ENCODE assay signal across 8 cellular contexts in the genomic region with DNA sequence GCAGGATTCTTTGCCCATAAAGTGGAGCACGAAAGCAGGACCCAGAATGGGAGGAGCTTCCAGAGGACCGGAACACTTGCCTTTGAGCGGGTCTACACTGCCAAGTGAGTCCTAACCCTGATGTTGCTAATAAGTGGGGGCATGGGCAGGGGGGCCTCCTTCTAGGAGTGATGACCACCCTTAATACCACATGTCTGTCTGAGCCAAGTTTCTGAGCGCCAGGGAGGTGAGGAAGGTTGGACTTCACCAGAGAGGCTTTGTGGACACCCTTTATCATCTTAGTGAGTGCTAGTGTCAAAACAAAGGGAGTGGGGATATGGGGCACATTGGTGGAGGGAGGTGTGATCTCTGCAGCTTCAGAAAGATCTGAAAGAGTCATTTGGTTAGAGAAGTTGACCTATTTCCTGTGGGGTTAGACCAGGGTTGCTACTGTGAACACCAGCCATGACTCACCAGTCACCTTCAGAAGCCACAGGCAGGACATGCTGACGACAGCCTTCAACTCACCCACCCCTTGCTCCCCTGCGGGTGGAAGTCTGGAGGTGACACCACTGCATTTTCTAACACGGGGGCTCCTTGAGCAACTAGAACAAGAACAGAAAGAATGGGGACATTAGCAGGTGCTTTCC. TPM values are rescaled to one million over a fixed set of nuclear protein-coding genes. Genes with fewer than 3 reads are reported as not detected.
A peak's percentile ranks its signal among the peaks of the same experiment; 100 is the strongest.
DNase-seq lines count a peak whose midpoint lies in the region; ATAC-seq and TF ChIP-seq lines count a peak whose summit lies in the region.

No MANE protein-coding gene starts in this region.

- peak; percentile 73 to 96 (median 87) for DNase-seq in CD4-positive, CD25-positive, alpha-beta regulatory T cell
- DNase-seq in HT-29 (ENCODE audit: low spot score) (peak; percentile 59), sigmoid colon (no peak), NCI-H510A (lab: John Stamatoyannopoulos, UW) (no peak), NCI-H2227 treated with DMSO at 0.1 percent for 48 hours (lab: John Stamatoyannopoulos, UW) (no peak)
- DNase-seq in activated CD4-positive, alpha-beta T cell treated with anti-CD3 and anti-CD28 coated beads for 24 hours (ENCODE audit: low read depth in 2 of 2), result peak; percentile 57 to 59

- intact Hi-C loops in dendritic cell treated with granulocyte-macrophage colony-stimulating factor and Interleukin-4, amounts not matched to agents 40 ng/mL and 50 ng/mL, for 4 days (cut with micrococcal nuclease), result loop anchor here (10.0 kb wide), 1 partner anchor 61 kb away; no protein-coding TSS in a partner anchor
- intact Hi-C loops in sigmoid colon (cut with DNase I), result no loop called here

- H3K9me3 ChIP-seq in CD4-positive, CD25-positive, alpha-beta regulatory T cell (ENCODE audit: control insufficient read depth in 2 of 2, low read length in 2 of 2), result no peaks in the 10 kb centered on the region
- H3K9me3 ChIP-seq in sigmoid colon, result no peaks in the 10 kb centered on the region

- TF ChIP-seq POLR2A in sigmoid colon (IDR thresholded peaks at IDR 0.05), result no peak

- peak overlapping the region; percentile 69 for H3K27ac ChIP-seq in CD4-positive, CD25-positive, alpha-beta regulatory T cell (ENCODE audit: insufficient read depth, low read length, poor library complexity, severe bottlenecking)
- peak overlapping the region; percentile 46 to 62 (median 54) for H3K27ac ChIP-seq in sigmoid colon

- peak overlapping the region; percentile 66 to 77 (median 76) for H3K4me3 Mint-ChIP-seq in CD4-positive, CD25-positive, alpha-beta regulatory T cell
- no peak overlapping the region for H3K4me3 Mint-ChIP-seq in dendritic cell treated with granulocyte-macrophage colony-stimulating factor and Interleukin-4, amounts not matched to agents 40 ng/mL and 50 ng/mL, for 4 days

- H3K4me3 ChIP-seq in CD4-positive, CD25-positive, alpha-beta regulatory T cell (ENCODE audit: low read depth, low read length), result peak overlapping the region; percentile 38
- H3K4me3 ChIP-seq in sigmoid colon, result no peak overlapping the region

- peaks cover 13 to 61% (median 47%) of the 10 kb centered on the region in 4 donors for H3K4me1 Mint-ChIP-seq in CD4-positive, CD25-positive, alpha-beta regulatory T cell
- peaks cover 77% of the 10 kb centered on the region for H3K4me1 Mint-ChIP-seq in dendritic cell treated with granulocyte-macrophage colony-stimulating factor and Interleukin-4, amounts not matched to agents 40 ng/mL and 50 ng/mL, for 4 days (ENCODE audit: low read depth)

- TF ChIP-seq EP300 in sigmoid colon (IDR thresholded peaks at IDR 0.05), result no peak

- 60 to 65% methylated on average over 7 of the region's 7 CpGs for WGBS in sigmoid colon, 2 donors

- TF ChIP-seq CTCF in sigmoid colon (IDR thresholded peaks at IDR 0.05), result no peak

- H3K27ac Mint-ChIP-seq in CD4-positive, CD25-positive, alpha-beta regulatory T cell, result peak overlapping the region; percentile 72 to 90 (median 84)
- H3K27ac Mint-ChIP-seq in dendritic cell treated with granulocyte-macrophage colony-stimulating factor and Interleukin-4, amounts not matched to agents 40 ng/mL and 50 ng/mL, for 4 days, result peak overlapping the region; percentile 79

- H3K27me3 Mint-ChIP-seq in CD4-positive, CD25-positive, alpha-beta regulatory T cell, result peaks cover 4% of the 10 kb centered on the region
- H3K27me3 Mint-ChIP-seq in dendritic cell treated with granulocyte-macrophage colony-stimulating factor and Interleukin-4, amounts not matched to agents 40 ng/mL and 50 ng/mL, for 4 days, result peaks cover 8% of the 10 kb centered on the region

- peaks cover 36% of the 10 kb centered on the region for H3K36me3 ChIP-seq in CD4-positive, CD25-positive, alpha-beta regulatory T cell (ENCODE audit: control insufficient read depth, insufficient read depth, low read length)
- H3K36me3 ChIP-seq in sigmoid colon, result no peaks in the 10 kb centered on the region

- H3K9me3 Mint-ChIP-seq in CD4-positive, CD25-positive, alpha-beta regulatory T cell, result no peaks in the 10 kb centered on the region
- no peaks in the 10 kb centered on the region for H3K9me3 Mint-ChIP-seq in dendritic cell treated with granulocyte-macrophage colony-stimulating factor and Interleukin-4, amounts not matched to agents 40 ng/mL and 50 ng/mL, for 4 days

- peaks cover 47% of the 10 kb centered on the region for H3K4me1 ChIP-seq in CD4-positive, CD25-positive, alpha-beta regulatory T cell (ENCODE audit: control insufficient read depth, insufficient read depth, low read length, poor library complexity, severe bottlenecking)
- H3K4me1 ChIP-seq in sigmoid colon, result peaks cover 0 to 27% (median 20%) of the 10 kb centered on the region in 4 donors

- peaks cover 30% of the 10 kb centered on the region for H3K36me3 Mint-ChIP-seq in CD4-positive, CD25-positive, alpha-beta regulatory T cell
- H3K36me3 Mint-ChIP-seq in dendritic cell treated with granulocyte-macrophage colony-stimulating factor and Interleukin-4, amounts not matched to agents 40 ng/mL and 50 ng/mL, for 4 days (ENCODE audit: low read depth), result peaks cover 15% of the 10 kb centered on the region

- no peaks in the 10 kb centered on the region for H3K27me3 ChIP-seq in CD4-positive, CD25-positive, alpha-beta regulatory T cell (ENCODE audit: control insufficient read depth, insufficient read depth, low read length)
- H3K27me3 ChIP-seq in sigmoid colon, result no peaks in the 10 kb centered on the region

- ATAC-seq in CD4-positive, CD25-positive, alpha-beta regulatory T cell (ENCODE audit: low read depth in 2 of 2), result peak; percentile 86 to 87
- peak; percentile 97 for ATAC-seq in GM21381 (IDR thresholded peaks at IDR 0.05; ENCODE audit: unreplicated experiment)

RNA-seq across cellular contexts. Expression of a gene that starts 8.8 kb away (rescaled TPM):
- 80.4 TPM for total RNA-seq in CD4-positive, CD25-positive, alpha-beta regulatory T cell
- 100 to 1,000 TPM; 299 to 544 (median 380) TPM for polyA plus RNA-seq in CD4-positive, CD25-positive, alpha-beta regulatory T cell
- total RNA-seq in HT-29 (2014; rRNA removed; shearing (Covaris generic)), result 0.41 TPM in 1 of 2 replicates, not detected in the other
- 10 to 100 TPM; 11.6 to 24.8 (median 21.6) TPM for total RNA-seq in sigmoid colon
- 10 to 100 TPM; 13.2 to 65.0 (median 25.6) TPM for polyA plus RNA-seq in sigmoid colon

Comparison
In these comparisons a context has a peak if more than half of its experiments do, and no peak if none do; other contexts are left out.
1. DNase-seq: peak in CD4-positive, CD25-positive, alpha-beta regulatory T cell (3 of 3), HT-29 (single experiment) and activated CD4-positive, alpha-beta T cell treated with anti-CD3 and anti-CD28 coated beads for 24 hours (2 of 2); none in sigmoid colon (single experiment), NCI-H510A (single experiment) and NCI-H2227 treated with DMSO at 0.1 percent for 48 hours (single experiment).